In genomic region chr6:135002974-135003703, GRCh38 we compare ENCODE assay signal across 11 cellular contexts. TPM values are rescaled to one million over a fixed set of nuclear protein-coding genes. Genes with fewer than 3 reads are reported as not detected.
DNase-seq lines count a peak whose midpoint lies in the region; ATAC-seq and TF ChIP-seq lines count a peak whose summit lies in the region.
"Had no signal": no experiment of that assay in that cellular context is flagged by ENCODE, and none has a peak within 500 bp of the region (broad histone marks: within the 10 kb centered on the region; RNA-seq: fewer than 3 reads in every experiment).

No MANE protein-coding gene starts in this region.

- no peaks in the 10 kb centered on the region for H3K27me3 ChIP-seq in tibial nerve

- no peaks in the 10 kb centered on the region for H3K9me3 Mint-ChIP-seq in activated naive CD8-positive, alpha-beta T cell treated with anti-CD3 and anti-CD28 coated beads for 36 hours
- H3K9me3 Mint-ChIP-seq: dendritic cell treated with granulocyte-macrophage colony-stimulating factor and Interleukin-4, amounts not matched to agents 40 ng/mL and 50 ng/mL, for 4 days; IgD-negative memory B cell had no signal

- ATAC-seq in GM21390 (IDR thresholded peaks at IDR 0.05; ENCODE audit: unreplicated experiment) = peak; percentile 94
- ATAC-seq in HG03108 (IDR thresholded peaks at IDR 0.05; ENCODE audit: unreplicated experiment) = peak; percentile 90

- 90% methylated on average over 6 of the region's 6 CpGs for WGBS in tibial nerve, 2 donors

- H3K27ac Mint-ChIP-seq in activated naive CD8-positive, alpha-beta T cell treated with anti-CD3 and anti-CD28 coated beads for 36 hours = peak overlapping the region; percentile 59
- H3K27ac Mint-ChIP-seq: dendritic cell treated with granulocyte-macrophage colony-stimulating factor and Interleukin-4, amounts not matched to agents 40 ng/mL and 50 ng/mL, for 4 days had no signal

- TF ChIP-seq POLR2A in tibial nerve (IDR thresholded peaks at IDR 0.05) = no peak

- no peak overlapping the region for H3K27ac ChIP-seq in tibial nerve

- H3K4me3 Mint-ChIP-seq in activated naive CD8-positive, alpha-beta T cell treated with anti-CD3 and anti-CD28 coated beads for 36 hours = no peak overlapping the region
- H3K4me3 Mint-ChIP-seq: dendritic cell treated with granulocyte-macrophage colony-stimulating factor and Interleukin-4, amounts not matched to agents 40 ng/mL and 50 ng/mL, for 4 days had no signal

- no peak for TF ChIP-seq CTCF in tibial nerve (IDR thresholded peaks at IDR 0.05)

- no peaks in the 10 kb centered on the region for H3K36me3 ChIP-seq in tibial nerve

- H3K36me3 Mint-ChIP-seq in activated naive CD8-positive, alpha-beta T cell treated with anti-CD3 and anti-CD28 coated beads for 36 hours = peaks cover 17% of the 10 kb centered on the region
- H3K36me3 Mint-ChIP-seq: IgD-negative memory B cell had no signal

- no peaks in the 10 kb centered on the region for H3K4me1 ChIP-seq in tibial nerve

- DNase-seq in NOMO-1 treated with DMSO at 0.1 percent for 48 hours (lab: John Stamatoyannopoulos, UW; ENCODE audit: unreplicated experiment) (peak; percentile 15), NOMO-1 treated with dmso at 0.1 percent for 144 hours (lab: John Stamatoyannopoulos, UW; ENCODE audit: unreplicated experiment) (no peak), SIG-M5 treated with dmso at 0.1 percent for 504 hours (lab: John Stamatoyannopoulos, UW; ENCODE audit: unreplicated experiment) (no peak), tibial nerve (ENCODE audit: low spot score in 2 of 2) (no peak), Kasumi-1 (lab: John Stamatoyannopoulos, UW) (no peak)
- DNase-seq in activated naive CD8-positive, alpha-beta T cell treated with anti-CD3 and anti-CD28 coated beads for 36 hours = no peak
- DNase-seq: GDM1 had no signal

- H3K9me3 ChIP-seq in tibial nerve = no peaks in the 10 kb centered on the region

- peaks cover 18% of the 10 kb centered on the region for H3K4me1 Mint-ChIP-seq in activated naive CD8-positive, alpha-beta T cell treated with anti-CD3 and anti-CD28 coated beads for 36 hours

- no peak overlapping the region for H3K4me3 ChIP-seq in tibial nerve

- TF ChIP-seq EP300 in tibial nerve (IDR thresholded peaks at IDR 0.05) = no peak

- H3K27me3 Mint-ChIP-seq in activated naive CD8-positive, alpha-beta T cell treated with anti-CD3 and anti-CD28 coated beads for 36 hours = no peaks in the 10 kb centered on the region
- H3K27me3 Mint-ChIP-seq: dendritic cell treated with granulocyte-macrophage colony-stimulating factor and Interleukin-4, amounts not matched to agents 40 ng/mL and 50 ng/mL, for 4 days; IgD-negative memory B cell had no signal

RNA-seq across cellular contexts. Expression of gene HBS1L, which starts 51.5 kb away (rescaled TPM):
- 100 to 1,000 TPM; 147 to 151 TPM for total RNA-seq in activated naive CD8-positive, alpha-beta T cell treated with anti-CD3 and anti-CD28 coated beads for 36 hours
- 10 to 100 TPM; 31.2 to 54.2 (median 46.0) TPM for total RNA-seq in tibial nerve

RNA-seq across cellular contexts. Expression of gene ALDH8A1, which starts 53.2 kb away (rescaled TPM):
- 1 to 10 TPM in 1 of 2 experiments, under 1 TPM in 1; 0.46 to 1.8 TPM for total RNA-seq in activated naive CD8-positive, alpha-beta T cell treated with anti-CD3 and anti-CD28 coated beads for 36 hours
- 1 to 10 TPM in 3 of 4 donors, under 1 TPM in 1; 0.90 to 4.2 (median 2.3) TPM for total RNA-seq in tibial nerve
